18 cellular contexts compared by ENCODE assay signal in the genomic region with DNA sequence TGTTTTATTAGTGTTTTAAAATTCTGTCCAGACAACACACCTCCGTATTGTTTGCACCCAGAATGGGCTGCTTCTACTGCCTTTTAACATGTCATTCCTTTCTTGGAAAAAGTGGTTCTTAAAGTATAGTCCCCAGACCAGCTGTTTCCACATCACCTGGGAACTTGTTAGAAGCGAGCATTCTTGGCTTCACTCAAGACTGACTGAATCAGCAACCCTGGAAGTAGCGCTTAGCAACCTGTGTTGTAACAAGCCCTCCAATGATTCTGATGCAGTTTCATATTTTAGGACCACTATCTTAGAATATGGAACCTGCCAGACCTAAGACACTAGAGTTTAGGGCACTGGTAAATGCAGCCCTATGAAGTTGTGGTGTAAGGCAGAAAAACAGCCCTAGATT. TPM values are rescaled to one million over a fixed set of nuclear protein-coding genes. Genes with fewer than 3 reads are reported as not detected.
"Had no signal": no experiment of that assay in that cellular context is flagged by ENCODE, and none has a peak within 500 bp of the region (broad histone marks: within the 10 kb centered on the region; RNA-seq: fewer than 3 reads in every experiment).

No MANE protein-coding gene starts in this region.

- H3K4me1 ChIP-seq: suprapubic skin, upper lobe of left lung had no signal

- H3K4me3 ChIP-seq: cardiac muscle cell, sigmoid colon, suprapubic skin, upper lobe of left lung had no signal

- ATAC-seq: left colon; natural killer cell treated with Interleukin-12 subunit alpha and Interleukin-12 subunit beta and Interleukin-15 and Interleukin-18, amount 100 ng/mL, for 72 hours had no signal

- DNase-seq: activated CD4-positive, alpha-beta T cell treated with anti-CD3 and anti-CD28 coated beads for 1 hour; activated CD4-positive, alpha-beta T cell treated with anti-CD3 and anti-CD28 coated beads, Interleukin-2, amount 50 U/mL, for 48 hours; activated gamma-delta T cell treated with Interleukin-2 at 50 U/mL for 16 hours; activated naive CD8-positive, alpha-beta T cell treated with anti-CD3 and anti-CD28 coated beads for 36 hours; activated T-cell treated with anti-CD3 and anti-CD28 coated beads, Interleukin-2, amount 50 U/mL, for 48 hours; cortex of kidney; effector memory CD4-positive, alpha-beta T cell; left colon; sigmoid colon; stimulated activated CD4-positive, alpha-beta T cell treated with anti-CD3 and anti-CD28 coated beads, Interleukin-2, amount 100 ng/mL, for 48 hours; stimulated activated naive CD8-positive, alpha-beta T cell treated with anti-CD3 and anti-CD28 coated beads, Interleukin-15, Interleukin-2, amounts not matched to agents 100 U/mL and 50 U/mL, for 24 hours; SW 1271; upper lobe of left lung had no signal

- H3K36me3 ChIP-seq: cardiac muscle cell, sigmoid colon, suprapubic skin, upper lobe of left lung had no signal

- H3K36me3 Mint-ChIP-seq: activated naive CD8-positive, alpha-beta T cell treated with anti-CD3 and anti-CD28 coated beads for 36 hours; natural killer cell treated with Interleukin-12 subunit alpha and Interleukin-12 subunit beta and Interleukin-15 and Interleukin-18, amount 100 ng/mL, for 72 hours had no signal

- H3K27ac Mint-ChIP-seq: activated naive CD8-positive, alpha-beta T cell treated with anti-CD3 and anti-CD28 coated beads for 36 hours; natural killer cell treated with Interleukin-12 subunit alpha and Interleukin-12 subunit beta and Interleukin-15 and Interleukin-18, amount 100 ng/mL, for 72 hours; T-helper 2 cell treated with Interferon-gamma antibody and Interleukin-4, amounts not matched to agents 5 μg/mL and 100 μg/mL, for 36 hours had no signal

- H3K9me3 Mint-ChIP-seq: activated naive CD8-positive, alpha-beta T cell treated with anti-CD3 and anti-CD28 coated beads for 36 hours; T-helper 2 cell treated with Interferon-gamma antibody and Interleukin-4, amounts not matched to agents 5 μg/mL and 100 μg/mL, for 36 hours had no signal

- H3K4me3 Mint-ChIP-seq: activated naive CD8-positive, alpha-beta T cell treated with anti-CD3 and anti-CD28 coated beads for 36 hours; natural killer cell treated with Interleukin-12 subunit alpha and Interleukin-12 subunit beta and Interleukin-15 and Interleukin-18, amount 100 ng/mL, for 72 hours; T-helper 2 cell treated with Interferon-gamma antibody and Interleukin-4, amounts not matched to agents 5 μg/mL and 100 μg/mL, for 36 hours had no signal

- H3K27ac ChIP-seq: cardiac muscle cell, sigmoid colon, suprapubic skin, upper lobe of left lung had no signal

- H3K9me3 ChIP-seq: sigmoid colon, suprapubic skin, upper lobe of left lung had no signal

RNA-seq across cellular contexts. Expression of gene OXCT2, which starts 38.4 kb away (rescaled TPM):
- polyA plus RNA-seq: cardiac muscle cell had no signal

RNA-seq across cellular contexts. Expression of gene HPCAL4, which starts 41.5 kb away (rescaled TPM):
- total RNA-seq: glomerular endothelial cell had no signal

RNA-seq across cellular contexts. Expression of gene BMP8B, which starts 55.9 kb away (rescaled TPM):
- total RNA-seq: cardiac muscle cell, glomerular endothelial cell had no signal
